In genomic region chr1:53942149-53942957, GRCh38 we compare ENCODE assay signal across 20 cellular contexts. TPM values are rescaled to one million over a fixed set of nuclear protein-coding genes. Genes with fewer than 3 reads are reported as not detected.
A peak's percentile ranks its signal among the peaks of the same experiment; 100 is the strongest.
DNase-seq lines count a peak whose midpoint lies in the region; FAIRE-seq and TF ChIP-seq lines count a peak whose summit lies in the region.
"Had no signal": no experiment of that assay in that cellular context is flagged by ENCODE, and none has a peak within 500 bp of the region (broad histone marks: within the 10 kb centered on the region; RNA-seq: fewer than 3 reads in every experiment).

No MANE protein-coding gene starts in this region.

- H3K9me3 Mint-ChIP-seq in Caco-2 (ENCODE audit: unreplicated experiment): no peaks in the 10 kb centered on the region
- H3K9me3 Mint-ChIP-seq in T-helper 2 cell treated with Interferon-gamma antibody and Interleukin-4, amounts not matched to agents 5 μg/mL and 100 μg/mL, for 36 hours: no peaks in the 10 kb centered on the region

- no peak overlapping the region for H2AFZ ChIP-seq in Karpas-422 (ENCODE audit: low read length)

- BruUV-seq in Caco-2 (replicated peaks; lab: Mats Ljungman, UMichigan): no TSS peak

- POLR2A ChIA-PET in Caco-2 (lab: Charles Lee): no interaction called here

- H4K20me1 ChIP-seq in Karpas-422 (ENCODE audit: insufficient read depth, low read depth, low read length): no peaks in the 10 kb centered on the region

- FAIRE-seq in GM12891 (lab: Jason Lieb, UNC): peak; percentile 78
- FAIRE-seq: islet of Langerhans, TTC549 had no signal

- no peak overlapping the region for H3K9ac ChIP-seq in Karpas-422 (ENCODE audit: low read length)
- H3K9ac ChIP-seq: BLaER1 treated with 17β-estradiol and CSF1 and Interleukin-3, amounts not matched to agents 10 nM and 100 nM; SK-N-SH had no signal

- H3K27me3 Mint-ChIP-seq in Caco-2 (ENCODE audit: insufficient read depth, unreplicated experiment): no peaks in the 10 kb centered on the region
- H3K27me3 Mint-ChIP-seq in T-helper 2 cell treated with Interferon-gamma antibody and Interleukin-4, amounts not matched to agents 5 μg/mL and 100 μg/mL, for 36 hours (ENCODE audit: low read depth): no peaks in the 10 kb centered on the region

- peaks cover 80% of the 10 kb centered on the region for H3K79me2 ChIP-seq in Karpas-422 (ENCODE audit: low read length)

- H3K27me3 ChIP-seq in Caco-2 (replicated peaks; ENCODE audit: control insufficient read depth, insufficient read depth, low read length) (no peaks in the 10 kb centered on the region), Karpas-422 (ENCODE audit: low read length) (no peaks in the 10 kb centered on the region)
- H3K27me3 ChIP-seq: BLaER1 treated with 17β-estradiol and CSF1 and Interleukin-3, amounts not matched to agents 10 nM and 100 nM; heart left ventricle; right atrium auricular region had no signal

- intact Hi-C loops in Caco-2 (cut with micrococcal nuclease; ENCODE audit: unreplicated experiment): no loop called here

- CTCF ChIA-PET in Caco-2 (lab: Charles Lee): no interaction called here

- no peak for TF ChIP-seq POLR2A in GM12891 (IDR thresholded peaks at IDR 0.05; ENCODE audit: low read depth, low read length)

- H3K9me3 ChIP-seq in Caco-2 (no peaks in the 10 kb centered on the region), Karpas-422 (ENCODE audit: low read length) (no peaks in the 10 kb centered on the region)
- H3K9me3 ChIP-seq: BLaER1 treated with 17β-estradiol and CSF1 and Interleukin-3, amounts not matched to agents 10 nM and 100 nM; heart left ventricle; right atrium auricular region; SK-N-SH had no signal

- H3K4me2 ChIP-seq in Karpas-422 (ENCODE audit: low read depth, low read length, poor library complexity, severe bottlenecking): no peak overlapping the region
- H3K4me2 ChIP-seq: SK-N-SH had no signal

- no peak for TF ChIP-seq CTCF in Caco-2 (IDR thresholded peaks at IDR 0.05; ENCODE audit: insufficient read depth in 1 of 2, low read depth in 1 of 2, low read length in 1 of 2, severe bottlenecking in 1 of 2, unreplicated experiment in 1 of 2)
- TF ChIP-seq CTCF in epithelial cell of esophagus (IDR thresholded peaks at IDR 0.05; ENCODE audit: insufficient read depth, low read depth, low read length, missing control alignments): no peak

- H3K36me3 ChIP-seq in Caco-2 (ENCODE audit: control insufficient read depth, insufficient read depth, low read length): no peaks in the 10 kb centered on the region
- H3K36me3 ChIP-seq in Karpas-422 (ENCODE audit: insufficient read depth, low read length): peaks cover 24% of the 10 kb centered on the region
- H3K36me3 ChIP-seq: right atrium auricular region had no signal

- peaks cover 21% of the 10 kb centered on the region for H3K4me1 Mint-ChIP-seq in Caco-2 (ENCODE audit: low read depth, unreplicated experiment)
- H3K4me1 Mint-ChIP-seq in T-helper 2 cell treated with Interferon-gamma antibody and Interleukin-4, amounts not matched to agents 5 μg/mL and 100 μg/mL, for 36 hours (ENCODE audit: low read depth): peaks cover 39% of the 10 kb centered on the region

- DNase-seq in Caco-2 (no peak), GM12891 (ENCODE audit: insufficient read length, low spot score) (no peak), epithelial cell of esophagus (ENCODE audit: low read depth) (peak; percentile 85), HUDEP-2 (lab: John Stamatoyannopoulos, UW; ENCODE audit: unreplicated experiment in 76 of 76) (no peak), Karpas-422 (no peak)
- DNase-seq in T-helper 2 cell treated with Interferon-gamma antibody and Interleukin-4, amounts not matched to agents 5 μg/mL and 100 μg/mL, for 36 hours (ENCODE audit: low spot score): no peak
- no peak for DNase-seq in stimulated activated CD4-positive, alpha-beta T cell treated with anti-CD3 and anti-CD28 coated beads, Interleukin-4, amount 100 ng/mL, for 24 hours
- DNase-seq: heart left ventricle, MV-4-11, NCI-H2029 treated with DMSO at 0.1 percent for 48 hours, NCI-H510A treated with DMSO at 0.1 percent for 48 hours, SK-N-SH had no signal

- H3K36me3 Mint-ChIP-seq in Caco-2 (ENCODE audit: insufficient read depth, unreplicated experiment): peaks cover 17% of the 10 kb centered on the region
- peaks cover 37% of the 10 kb centered on the region for H3K36me3 Mint-ChIP-seq in T-helper 2 cell treated with Interferon-gamma antibody and Interleukin-4, amounts not matched to agents 5 μg/mL and 100 μg/mL, for 36 hours (ENCODE audit: low read depth)

- H3K27ac Mint-ChIP-seq in Caco-2 (ENCODE audit: unreplicated experiment): peak overlapping the region; percentile 31
- no peak overlapping the region for H3K27ac Mint-ChIP-seq in T-helper 2 cell treated with Interferon-gamma antibody and Interleukin-4, amounts not matched to agents 5 μg/mL and 100 μg/mL, for 36 hours

- no peaks in the 10 kb centered on the region for H3K9me2 ChIP-seq in Karpas-422 (replicated peaks; ENCODE audit: insufficient read depth, low read length)
- H3K9me2 ChIP-seq: SK-N-SH had no signal

- H3K4me3 ChIP-seq in Caco-2 (ENCODE audit: low read depth, low read length): no peak overlapping the region
- no peak overlapping the region for H3K4me3 ChIP-seq in epithelial cell of esophagus (ENCODE audit: low read length)
- no peak overlapping the region for H3K4me3 ChIP-seq in Karpas-422 (ENCODE audit: low read length)
- H3K4me3 ChIP-seq: BLaER1 treated with 17β-estradiol and CSF1 and Interleukin-3, amounts not matched to agents 10 nM and 100 nM; coronary artery; heart left ventricle; right atrium auricular region had no signal

- H3K4me3 Mint-ChIP-seq in Caco-2 (ENCODE audit: unreplicated experiment): peak overlapping the region; percentile 23
- peak overlapping the region; percentile 61 for H3K4me3 Mint-ChIP-seq in T-helper 2 cell treated with Interferon-gamma antibody and Interleukin-4, amounts not matched to agents 5 μg/mL and 100 μg/mL, for 36 hours

- H3K27ac ChIP-seq in Karpas-422 (ENCODE audit: low read length): no peak overlapping the region
- H3K27ac ChIP-seq: BLaER1 treated with 17β-estradiol and CSF1 and Interleukin-3, amounts not matched to agents 10 nM and 100 nM; coronary artery; heart left ventricle; right atrium auricular region had no signal

- H3K4me1 ChIP-seq in Caco-2 (peaks cover 19% of the 10 kb centered on the region), Karpas-422 (ENCODE audit: low read length) (peaks cover 33% of the 10 kb centered on the region)

TF ChIP-seq in GM12891, 5 proteins besides CTCF, POLR2A, EP300 and RAD21:
- TF ChIP-seq TAF1 (IDR thresholded peaks at IDR 0.05; ENCODE audit: low read depth, low read length) (no peak), POU2F2 (IDR thresholded peaks at IDR 0.05; ENCODE audit: low read depth, low read length) (no peak)

RNA-seq across cellular contexts. Expression of gene IFT25, which starts 3.1 kb away (rescaled TPM):
- 31.7 and 35.1 TPM in 2 replicates for total RNA-seq in Caco-2 (2022)
- 60.0 TPM for polyA plus RNA-seq in GM12891 (2012; ENCODE audit: low read depth, missing spikeins)
- total RNA-seq in Karpas-422 (2014; rRNA removed; shearing (Covaris generic); ENCODE audit: low replicate concordance): 79.3 and 102 TPM in 2 replicates

RNA-seq across cellular contexts. Expression of gene LRRC42, which starts 3.8 kb away (rescaled TPM):
- total RNA-seq in Caco-2 (2022): 38.1 and 38.9 TPM in 2 replicates
- 19.7 TPM for polyA plus RNA-seq in GM12891 (2012; ENCODE audit: low read depth, missing spikeins)
- total RNA-seq in Karpas-422 (2014; rRNA removed; shearing (Covaris generic); ENCODE audit: low replicate concordance): 37.7 and 50.1 TPM in 2 replicates

RNA-seq across cellular contexts. Expression of gene DIO1, which starts 48.4 kb away (rescaled TPM):
- total RNA-seq in Caco-2 (2022): 6.8 and 7.1 TPM in 2 replicates
- polyA plus RNA-seq in GM12891 (2012; ENCODE audit: low read depth, missing spikeins): 0.04 TPM
- not detected in 2 replicates for total RNA-seq in Karpas-422 (2014; rRNA removed; shearing (Covaris generic); ENCODE audit: low replicate concordance)
- total RNA-seq: esophagus mucosa, heart left ventricle, HT1080, right atrium auricular region, temporal lobe had no signal
- polyA plus RNA-seq: heart left ventricle, SK-N-SH had no signal

RNA-seq across cellular contexts. Expression of gene YIPF1, which starts 52.8 kb away (rescaled TPM):
- total RNA-seq in Caco-2 (2022): 16.6 and 17.2 TPM in 2 replicates
- polyA plus RNA-seq in GM12891 (2012; ENCODE audit: low read depth, missing spikeins): 13.1 TPM
- 46.5 and 87.4 TPM in 2 replicates for total RNA-seq in Karpas-422 (2014; rRNA removed; shearing (Covaris generic); ENCODE audit: low replicate concordance)
